ENCODE assay signal across 25 cellular contexts in the genomic region with DNA sequence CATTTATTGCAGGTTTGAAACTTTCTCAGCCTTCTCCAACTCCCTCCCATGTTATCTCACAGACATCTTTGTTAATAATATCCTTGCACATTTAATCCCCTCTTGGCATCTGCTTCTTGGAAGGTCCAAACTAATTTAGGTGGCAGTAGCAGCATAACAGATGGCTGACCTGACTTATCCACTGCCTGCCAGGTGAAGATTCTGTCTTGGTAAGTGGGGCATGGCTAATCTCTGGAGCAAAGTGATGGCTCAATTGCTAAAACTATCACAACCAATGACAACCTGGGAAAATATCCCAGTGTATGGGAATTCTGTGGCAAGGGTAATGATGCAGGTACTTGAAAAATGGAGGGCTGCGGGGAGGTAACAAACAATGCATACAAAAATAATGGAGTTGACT.
"Had no signal": no experiment of that assay in that cellular context is flagged by ENCODE, and none has a peak within 500 bp of the region (broad histone marks: within the 10 kb centered on the region; RNA-seq: fewer than 3 reads in every experiment).

No MANE protein-coding gene starts in this region.

- H3K4me3 ChIP-seq: ascending aorta, breast epithelium, colonic mucosa had no signal

- ATAC-seq: activated naive CD4-positive, alpha-beta T cell treated with anti-CD3 and anti-CD28 coated beads, Interleukin-2, amount 50 U/mL, for 72 hours; activated T-cell treated with anti-CD3 and anti-CD28 coated beads, Interleukin-2, amount 50 U/mL, for 72 hours; esophagus mucosa; WTC11 had no signal

- H3K27me3 ChIP-seq: ascending aorta, breast epithelium, colonic mucosa had no signal

- H3K27ac ChIP-seq: ascending aorta, breast epithelium, colonic mucosa, VCaP had no signal

- H3K9me3 ChIP-seq: ascending aorta, colonic mucosa had no signal

- H3K36me3 ChIP-seq: ascending aorta, breast epithelium, colonic mucosa had no signal

- H3K4me1 ChIP-seq: ascending aorta, breast epithelium, colonic mucosa had no signal

- DNase-seq: activated CD4-positive, alpha-beta memory T cell treated with anti-CD3 and anti-CD28 coated beads, Interleukin-2, amount 10 ng/mL, durations not matched to agents 7 days and 5 days; activated CD4-positive, alpha-beta T cell treated with anti-CD3 and anti-CD28 coated beads for 1 hour; activated CD4-positive, alpha-beta T cell treated with anti-CD3 and anti-CD28 coated beads for 4 hours; activated CD4-positive, alpha-beta T cell treated with anti-CD3 and anti-CD28 coated beads, Interleukin-2, amount 10 ng/mL, durations not matched to agents 7 days and 5 days; activated CD4-positive, alpha-beta T cell treated with anti-CD3 and anti-CD28 coated beads, Interleukin-2, amount 50 U/mL, for 4 hours; activated CD8-positive, alpha-beta memory T cell treated with anti-CD3 and anti-CD28 coated beads, Interleukin-2, amount 50 U/mL, for 48 hours; activated gamma-delta T cell; activated naive CD4-positive, alpha-beta T cell; activated naive CD4-positive, alpha-beta T cell treated with anti-CD3 and anti-CD28 coated beads, Interleukin-2, amount 10 ng/mL, durations not matched to agents 7 days and 5 days; activated naive CD8-positive, alpha-beta T cell treated with anti-CD3 and anti-CD28 coated beads, Interleukin-2, amount 10 ng/mL, durations not matched to agents 7 days and 5 days; activated T-cell treated with anti-CD3 and anti-CD28 coated beads for 4 hours; activated T-cell treated with anti-CD3 and anti-CD28 coated beads, Interleukin-2, amount 50 U/mL, for 24 hours; activated T-cell treated with anti-CD3 and anti-CD28 coated beads, Interleukin-2, amount 50 U/mL, for 72 hours; colonic mucosa; effector memory CD4-positive, alpha-beta T cell; endodermal cell; foreskin fibroblast; head of caudate nucleus; T-helper 2 cell had no signal
